Comparison of ENCODE assay signal across 8 cellular contexts in the genomic region with DNA sequence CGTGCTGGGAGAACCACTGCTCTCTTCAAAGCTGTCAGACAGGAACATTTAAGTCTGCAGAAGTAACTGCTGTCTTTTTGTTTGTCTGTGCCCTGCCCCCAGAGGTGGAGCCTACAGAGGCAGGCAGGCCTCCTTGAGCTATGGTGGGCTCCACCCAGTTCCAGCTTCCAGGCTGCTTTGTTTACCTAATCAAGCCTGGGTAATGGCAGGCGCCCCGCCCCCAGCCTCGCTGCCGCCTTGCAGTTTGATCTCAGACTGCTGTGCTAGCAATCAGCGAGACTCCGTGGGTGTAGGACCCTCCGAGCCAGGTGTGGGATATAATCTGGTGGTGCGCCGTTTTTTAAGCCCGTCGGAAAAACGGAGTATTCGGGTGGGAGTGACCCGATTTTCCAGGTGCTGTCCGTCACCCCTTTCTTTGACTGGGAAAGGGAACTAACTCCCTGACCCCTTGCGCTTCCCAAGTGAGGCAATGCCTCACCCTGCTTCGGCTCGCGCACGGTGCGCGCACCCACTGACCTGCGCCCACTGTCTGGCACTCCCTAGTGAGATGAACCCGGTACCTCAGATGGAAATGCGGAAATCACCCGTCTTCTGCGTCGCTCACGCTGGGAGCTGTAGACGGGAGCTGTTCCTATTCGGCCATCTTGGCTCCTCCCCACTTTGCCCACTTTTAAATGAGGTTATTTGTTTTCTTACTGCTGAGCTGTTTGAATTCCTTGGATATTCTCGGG.
DNase-seq lines count a peak whose midpoint lies in the region; ATAC-seq and TF ChIP-seq lines count a peak whose summit lies in the region.
"Not testable (repeated sequence)": the region's sequence is repeated elsewhere in the genome, so short reads cannot be mapped to it uniquely, and the experiment has no call there.

No MANE protein-coding gene starts in this region.

- not testable (repeated sequence) for DNase-seq in HCT116 (ENCODE audit: low read depth, low spot score); glutamatergic neuron; osteocyte (ENCODE audit: extremely low spot score, unreplicated experiment)
- DNase-seq in NCI-H2227 (lab: John Stamatoyannopoulos, UW; ENCODE audit: unreplicated experiment) = peak; percentile 41
- DNase-seq in NT2/D1 (ENCODE audit: low read depth, low spot score) = peak; percentile 27
- DNase-seq in amniotic epithelial cell (ENCODE audit: low read depth) = peak; percentile 3
- DNase-seq in islet precursor cell = peak; percentile 59

- H3K4me1 Mint-ChIP-seq in glutamatergic neuron (ENCODE audit: low read depth, unreplicated experiment); osteocyte (ENCODE audit: unreplicated experiment): not testable (repeated sequence)

- H3K9ac ChIP-seq in HCT116 (ENCODE audit: low read length) (peak overlapping the region; percentile 32; the same call in 1 of the 2 replicates), NT2/D1 (ENCODE audit: insufficient read length, low read depth) (peak overlapping the region; percentile 21)

- H3K36me3 Mint-ChIP-seq in glutamatergic neuron (ENCODE audit: unreplicated experiment); osteocyte (ENCODE audit: unreplicated experiment): not testable (repeated sequence)

- intact Hi-C loops in HCT116 (cut with micrococcal nuclease) = not testable (repeated sequence)

- ATAC-seq in HCT116 = peak; percentile 54; the same call in 1 of the 2 replicates

- not testable (repeated sequence) for H3K4me1 ChIP-seq in HCT116 (ENCODE audit: control insufficient read depth in 1 of 2, insufficient read depth in 2 of 2, low read length in 2 of 2); NT2/D1 (ENCODE audit: insufficient read depth, insufficient read length)

- TF ChIP-seq POLR2A in HCT116 (IDR thresholded peaks at IDR 0.05; ENCODE audit: borderline replicate concordance, extremely low read depth, insufficient read depth, insufficient read length) = not testable (repeated sequence)

- H4K20me1 ChIP-seq in HCT116 (ENCODE audit: insufficient read depth) = not testable (repeated sequence)

- H3K9me3 Mint-ChIP-seq in glutamatergic neuron (ENCODE audit: unreplicated experiment); osteocyte (ENCODE audit: unreplicated experiment): not testable (repeated sequence)

- not testable (repeated sequence) for H3K9me3 ChIP-seq in HCT116 (ENCODE audit: control insufficient read depth in 1 of 2, insufficient read depth in 1 of 2, low read depth in 1 of 2, low read length in 2 of 2); NT2/D1 (ENCODE audit: insufficient read depth, low read length)

- RAD21 ChIA-PET in HCT116 (lab: Charles Lee; ENCODE audit: low non-redundant PET in 1 of 2, low total read pairs in 2 of 2, uncharacterized antibody in 2 of 2, unreplicated experiment in 2 of 2) = not testable (repeated sequence)

- H3K4me3 ChIP-seq in HCT116 (replicated peaks in 1 of 2; ENCODE audit: low read depth in 1 of 2, low read length in 2 of 2) = peak overlapping the region; percentile 40 to 52
- peak overlapping the region; percentile 34 for H3K4me3 ChIP-seq in NT2/D1 (ENCODE audit: insufficient read length, low read depth)

- H3K27me3 Mint-ChIP-seq in glutamatergic neuron (ENCODE audit: unreplicated experiment); osteocyte (ENCODE audit: unreplicated experiment): not testable (repeated sequence)

- not testable (repeated sequence) for H3K27me3 ChIP-seq in HCT116 (ENCODE audit: insufficient read depth, low read length); NT2/D1 (ENCODE audit: insufficient read depth, insufficient read length)

- not testable (repeated sequence) for H3K27ac Mint-ChIP-seq in glutamatergic neuron (ENCODE audit: unreplicated experiment)
- H3K27ac Mint-ChIP-seq in osteocyte (ENCODE audit: unreplicated experiment) = peak overlapping the region; percentile 29

- TF ChIP-seq RAD21 in HCT116 (IDR thresholded peaks at IDR 0.05; ENCODE audit: low read depth) = not testable (repeated sequence)

- not testable (repeated sequence) for H3K9me2 ChIP-seq in HCT116 (ENCODE audit: insufficient read depth)

- POLR2A ChIA-PET in HCT116 (lab: Charles Lee) = not testable (repeated sequence)

- BruUV-seq in HCT116 (replicated peaks; lab: Mats Ljungman, UMichigan) = not testable (repeated sequence)

- not testable (repeated sequence) for TF ChIP-seq CTCF in 22Rv1 (IDR thresholded peaks at IDR 0.05); HCT116 (IDR thresholded peaks at IDR 0.05 in 2 of 3, conservative IDR thresholded peaks at IDR 0.05 in 1 of 3; ENCODE audit: borderline replicate concordance in 1 of 3, insufficient read depth in 1 of 3, low read depth in 2 of 3, low read length in 2 of 3); glutamatergic neuron (IDR thresholded peaks at IDR 0.05; ENCODE audit: partially characterized antibody, unreplicated experiment); osteocyte (IDR thresholded peaks at IDR 0.05)

- peak overlapping the region; percentile 88 for H2AFZ ChIP-seq in HCT116 (ENCODE audit: low read depth, low read length, poor library complexity, severe bottlenecking)

- peak overlapping the region; percentile 62 for H3K4me2 ChIP-seq in HCT116 (ENCODE audit: low read length)

- H3K27ac ChIP-seq in 22Rv1 = 0 out of 2 replicates have a peak overlapping the region, but pooled peaks have one; percentile 27
- H3K27ac ChIP-seq in HCT116 (ENCODE audit: low read depth, low read length) = not testable (repeated sequence)

- not testable (repeated sequence) for H3K36me3 ChIP-seq in HCT116 (ENCODE audit: control insufficient read depth in 1 of 2, insufficient read depth in 2 of 2, low read length in 2 of 2); NT2/D1 (ENCODE audit: insufficient read depth, insufficient read length, low read length)

- not testable (repeated sequence) for H3K79me2 ChIP-seq in HCT116 (ENCODE audit: insufficient read depth, low read length)

- H3K4me3 Mint-ChIP-seq in glutamatergic neuron (ENCODE audit: unreplicated experiment) (peak overlapping the region; percentile 62), osteocyte (ENCODE audit: unreplicated experiment) (peak overlapping the region; percentile 75)

- CTCF ChIA-PET in HCT116 (lab: Charles Lee) = interaction anchor here (1.3 kb wide), 1 partner anchor 11 kb away, joined by 6 read pairs; no protein-coding TSS in a partner anchor
